9 cellular contexts compared by ENCODE assay signal in genomic region chr18:61606068-61606660, GRCh38.
DNase-seq lines count a peak whose midpoint lies in the region; ATAC-seq and TF ChIP-seq lines count a peak whose summit lies in the region.
"Had no signal": no experiment of that assay in that cellular context is flagged by ENCODE, and none has a peak within 500 bp of the region (broad histone marks: within the 10 kb centered on the region; RNA-seq: fewer than 3 reads in every experiment).

No MANE protein-coding gene starts in this region.

- H3K4me1 ChIP-seq in SJCRH30: peaks cover 22% of the 10 kb centered on the region

- no peak for TF ChIP-seq EP300 in neural cell (conservative IDR thresholded peaks at IDR 0.05; ENCODE audit: poor library complexity, severe bottlenecking)

- no peaks in the 10 kb centered on the region for H3K79me2 ChIP-seq in neural cell (replicated peaks; ENCODE audit: insufficient read depth, low read length)

- no peaks in the 10 kb centered on the region for H3K27me3 ChIP-seq in SJCRH30
- peaks cover 25% of the 10 kb centered on the region for H3K27me3 ChIP-seq in neural cell (ENCODE audit: insufficient read depth, low read depth, low read length)

- DNase-seq in AG20443 (ENCODE audit: low spot score): peak; percentile 52
- DNase-seq in SJCRH30: peak; percentile 90 to 94
- DNase-seq in fibroblast of the aortic adventitia (ENCODE audit: low read depth): peak; percentile 56
- no peak for DNase-seq in epidermal melanocyte (ENCODE audit: insufficient read length, low spot score)
- DNase-seq in natural killer cell: no peak
- DNase-seq: naive thymus-derived CD4-positive, alpha-beta T cell had no signal

- no peak for TF ChIP-seq RAD21 in neural cell (conservative IDR thresholded peaks at IDR 0.05)

- H3K4me1 Mint-ChIP-seq in natural killer cell: no peaks in the 10 kb centered on the region

- no peak overlapping the region for H3K9ac ChIP-seq in neural cell (ENCODE audit: low read length)

- H3K9me3 Mint-ChIP-seq in natural killer cell: no peaks in the 10 kb centered on the region

- H3K4me3 ChIP-seq in SJCRH30: peak overlapping the region; percentile 56
- peak overlapping the region; percentile 47 for H3K4me3 ChIP-seq in fibroblast of the aortic adventitia (ENCODE audit: low read depth, low read length)
- peak overlapping the region; percentile 28 for H3K4me3 ChIP-seq in neural cell (ENCODE audit: low read length)

- no peak overlapping the region for H3K27ac Mint-ChIP-seq in natural killer cell
- H3K27ac Mint-ChIP-seq: naive thymus-derived CD4-positive, alpha-beta T cell had no signal

- no peaks in the 10 kb centered on the region for H3K9me2 ChIP-seq in neural cell (ENCODE audit: insufficient read depth, low read length)

- H3K9me3 ChIP-seq in SJCRH30 (replicated peaks): no peaks in the 10 kb centered on the region
- H3K9me3 ChIP-seq in neural cell (ENCODE audit: low read length): no peaks in the 10 kb centered on the region

- H3K4me2 ChIP-seq in neural cell (ENCODE audit: low read length): no peak overlapping the region

- no peak overlapping the region for H3K4me3 Mint-ChIP-seq in natural killer cell
- H3K4me3 Mint-ChIP-seq: naive thymus-derived CD4-positive, alpha-beta T cell had no signal

- TF ChIP-seq CTCF in fibroblast of the aortic adventitia (IDR thresholded peaks at IDR 0.05; ENCODE audit: insufficient read depth, low read length) (no peak), neural cell (IDR thresholded peaks at IDR 0.05; ENCODE audit: poor library complexity, severe bottlenecking) (no peak), natural killer cell (IDR thresholded peaks at IDR 0.05) (no peak)

- no peaks in the 10 kb centered on the region for H4K20me1 ChIP-seq in neural cell (ENCODE audit: insufficient read depth)

- H3K36me3 ChIP-seq in SJCRH30 (peaks cover 2% of the 10 kb centered on the region; the same call in 1 of the 2 replicates), neural cell (ENCODE audit: insufficient read depth, low read length) (no peaks in the 10 kb centered on the region)

- H3F3A ChIP-seq in neural cell (ENCODE audit: insufficient read depth, low read length, poor library complexity, severe bottlenecking): no peaks in the 10 kb centered on the region

- intact Hi-C loops in natural killer cell (cut with micrococcal nuclease): no loop called here

- H2AFZ ChIP-seq in neural cell (ENCODE audit: low read depth, low read length): no peak overlapping the region

- H3K36me3 Mint-ChIP-seq in natural killer cell: no peaks in the 10 kb centered on the region
- H3K36me3 Mint-ChIP-seq: naive thymus-derived CD4-positive, alpha-beta T cell had no signal

- ATAC-seq in HG03378 (IDR thresholded peaks at IDR 0.05; ENCODE audit: unreplicated experiment): no peak
- ATAC-seq in GM19452 (IDR thresholded peaks at IDR 0.05; ENCODE audit: unreplicated experiment): no peak
- ATAC-seq in natural killer cell: no peak
- ATAC-seq: naive thymus-derived CD4-positive, alpha-beta T cell had no signal

- H3K27ac ChIP-seq in SJCRH30 (peak overlapping the region; percentile 94), neural cell (ENCODE audit: low read length) (no peak overlapping the region)

- peaks cover 31 to 45% of the 10 kb centered on the region in 2 donors for H3K27me3 Mint-ChIP-seq in natural killer cell (ENCODE audit: low read depth in 2 of 2)

TF ChIP-seq in neural cell, 6 proteins besides CTCF, POLR2A, EP300 and RAD21:
- TF ChIP-seq SMC3 (conservative IDR thresholded peaks at IDR 0.05; ENCODE audit: poor library complexity) (no peak), EZH2 (IDR thresholded peaks at IDR 0.05; ENCODE audit: borderline replicate concordance, insufficient read depth, low read length, poor library complexity, severe bottlenecking) (no peak), REST (IDR thresholded peaks at IDR 0.05; ENCODE audit: borderline replicate concordance) (no peak), POLR2AphosphoS5 (IDR thresholded peaks at IDR 0.05) (no peak), MXI1 (conservative IDR thresholded peaks at IDR 0.05; ENCODE audit: poor library complexity, severe bottlenecking) (no peak), TAF1 (IDR thresholded peaks at IDR 0.05; ENCODE audit: low read depth) (no peak)

Comparison
In these comparisons a context has a peak if more than half of its experiments do, and no peak if none do; other contexts are left out.
1. DNase-seq: peak in AG20443 (single experiment), SJCRH30 (2 of 2) and fibroblast of the aortic adventitia (single experiment); none in epidermal melanocyte (single experiment) and natural killer cell (single experiment).
2. Peak in every context shown above with its lines, with median percentiles within 50 percentile points of each other: H3K4me3 ChIP-seq.